Comparison of ENCODE assay signal across 8 cellular contexts in the genomic region with DNA sequence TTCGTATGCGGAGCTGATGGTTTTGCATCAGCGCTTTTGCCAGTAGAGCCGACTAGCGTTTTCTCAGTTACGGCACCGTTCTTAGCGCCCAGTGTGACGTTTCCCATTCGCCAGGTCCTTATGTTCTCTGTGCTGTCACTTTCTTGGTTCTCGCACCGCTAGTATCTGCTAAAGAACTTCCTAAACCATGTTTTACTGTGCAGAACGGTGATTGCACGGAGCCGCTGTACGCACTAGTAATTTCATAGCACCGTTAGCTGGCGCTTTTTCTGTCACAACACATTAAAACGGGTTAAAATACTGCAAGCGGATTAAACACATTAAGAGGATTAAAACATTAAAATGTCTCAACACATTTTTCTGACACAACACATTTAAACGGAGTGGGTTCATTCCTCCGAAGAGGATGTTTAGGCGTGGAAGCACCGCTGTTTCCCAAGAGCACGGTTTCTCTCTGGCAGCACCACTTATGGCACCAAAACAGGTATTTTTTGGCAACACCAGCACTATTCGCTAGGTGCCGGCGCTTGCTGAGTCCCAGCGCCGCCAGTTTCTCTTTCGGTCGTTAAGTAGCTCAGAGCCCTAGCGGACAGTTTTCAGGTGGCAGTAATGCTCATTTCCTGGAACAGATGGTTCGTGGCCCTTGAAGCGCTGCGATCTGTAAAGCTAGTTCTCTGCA. TPM values are rescaled to one million over a fixed set of nuclear protein-coding genes. Genes with fewer than 3 reads are reported as not detected.
DNase-seq lines count a peak whose midpoint lies in the region; ATAC-seq and TF ChIP-seq lines count a peak whose summit lies in the region.

No MANE protein-coding gene starts in this region.

- ATAC-seq in GM21515 (IDR thresholded peaks at IDR 0.05; ENCODE audit: unreplicated experiment): peak; percentile 72

- H3K9me3 ChIP-seq in HUES6 (ENCODE audit: control insufficient read depth, insufficient read depth, low read depth, low read length) (no peaks in the 10 kb centered on the region), OCI-LY1 (ENCODE audit: low read length) (no peaks in the 10 kb centered on the region), fibroblast of lung (ENCODE audit: control insufficient read depth, insufficient read depth, low read depth, low read length) (no peaks in the 10 kb centered on the region), ovary (no peaks in the 10 kb centered on the region)

- peaks cover 37% of the 10 kb centered on the region for H3K4me1 ChIP-seq in HUES6 (ENCODE audit: control insufficient read depth, insufficient read depth, low read length)
- H3K4me1 ChIP-seq in OCI-LY1 (ENCODE audit: insufficient read depth, low read length, severe bottlenecking): peaks cover 24% of the 10 kb centered on the region
- peaks cover 4% of the 10 kb centered on the region for H3K4me1 ChIP-seq in fibroblast of lung (ENCODE audit: control insufficient read depth, extremely low read depth, insufficient read depth, low read length)
- H3K4me1 ChIP-seq in ovary (ENCODE audit: insufficient read depth): peaks cover 4% of the 10 kb centered on the region

- H3K4me2 ChIP-seq in OCI-LY1 (ENCODE audit: low read length) (peak overlapping the region; percentile 78), fibroblast of lung (ENCODE audit: extremely low read depth, insufficient read depth, low read length) (peak overlapping the region; percentile 79)

- intact Hi-C loops in ovary (cut with DNase I): no loop called here

- DNase-seq in DMS153 (lab: John Stamatoyannopoulos, UW): peak; percentile 95
- DNase-seq in activated T-cell treated with anti-CD3 and anti-CD28 coated beads, Interleukin-2, amount 50 U/mL, for 1 hour: peak; percentile 76
- DNase-seq in fibroblast of lung (ENCODE audit: low read depth in 2 of 2): peak; percentile 91 to 92
- peak in 3 of 5 donors; percentile 32 to 46 (median 44) for DNase-seq in ovary
- peak; percentile 79 for DNase-seq in ureter (ENCODE audit: low spot score)

- TF ChIP-seq EP300 in ovary (IDR thresholded peaks at IDR 0.05): no peak

- H3K79me2 ChIP-seq in OCI-LY1 (ENCODE audit: insufficient read depth, low read length) (no peaks in the 10 kb centered on the region), fibroblast of lung (ENCODE audit: control insufficient read depth, insufficient read depth, low read length) (no peaks in the 10 kb centered on the region)

- H3K9ac ChIP-seq in HUES6 (ENCODE audit: low read length) (no peak overlapping the region), OCI-LY1 (ENCODE audit: low read length) (peak overlapping the region; percentile 59), fibroblast of lung (ENCODE audit: insufficient read depth, low read length) (no peak overlapping the region)

- H2AFZ ChIP-seq in OCI-LY1 (ENCODE audit: low read length) (no peak overlapping the region), fibroblast of lung (ENCODE audit: low read length) (peak overlapping the region; percentile 32)

- H3K9me2 ChIP-seq in OCI-LY1 (ENCODE audit: low read depth, low read length): no peaks in the 10 kb centered on the region

- H4K20me1 ChIP-seq in OCI-LY1 (ENCODE audit: insufficient read depth, low read length) (no peaks in the 10 kb centered on the region), fibroblast of lung (ENCODE audit: control insufficient read depth, extremely low read depth, insufficient read depth, low read length) (no peaks in the 10 kb centered on the region)

- no peak for TF ChIP-seq POLR2A in ovary (IDR thresholded peaks at IDR 0.05)

- WGBS in ovary, 3 donors: 23 to 25% (median 25%) methylated on average over 36 of the region's 36 CpGs

- peak; percentile 54 for TF ChIP-seq CTCF in OCI-LY1 (IDR thresholded peaks at IDR 0.05; ENCODE audit: low read length)
- TF ChIP-seq CTCF in fibroblast of lung (conservative IDR thresholded peaks at IDR 0.05 in 1 of 2, IDR thresholded peaks at IDR 0.05 in 1 of 2; ENCODE audit: low read depth in 1 of 2, low read length in 2 of 2): peak; percentile 11 to 55
- peak in 1 of 3 donors; percentile 39 for TF ChIP-seq CTCF in ovary (IDR thresholded peaks at IDR 0.05)

- H3K27ac ChIP-seq in HUES6 (ENCODE audit: low read depth, low read length): no peak overlapping the region
- peak overlapping the region; percentile 75 for H3K27ac ChIP-seq in OCI-LY1 (ENCODE audit: low read depth, low read length, poor library complexity, severe bottlenecking)
- H3K27ac ChIP-seq in fibroblast of lung (ENCODE audit: insufficient read depth, low read length): peak overlapping the region; percentile 30
- H3K27ac ChIP-seq in ovary: no peak overlapping the region

- peaks cover 85% of the 10 kb centered on the region for H3K27me3 ChIP-seq in HUES6 (ENCODE audit: control insufficient read depth, insufficient read depth, low read length)
- no peaks in the 10 kb centered on the region for H3K27me3 ChIP-seq in OCI-LY1 (ENCODE audit: insufficient read depth, low read length)
- no peaks in the 10 kb centered on the region for H3K27me3 ChIP-seq in fibroblast of lung (ENCODE audit: control insufficient read depth, insufficient read depth, low read length)
- H3K27me3 ChIP-seq in ovary: no peaks in the 10 kb centered on the region

- H3K4me3 ChIP-seq in HUES6 (ENCODE audit: low read depth, low read length) (peak overlapping the region; percentile 62), OCI-LY1 (ENCODE audit: low read depth, low read length, poor library complexity, severe bottlenecking) (peak overlapping the region; percentile 70), fibroblast of lung (replicated peaks in 1 of 4; ENCODE audit: control extremely low read depth in 1 of 4, insufficient read depth in 1 of 4, low read depth in 3 of 4, low read length in 4 of 4) (peak overlapping the region; percentile 3 to 80 (median 30)), ovary (peak overlapping the region; percentile 26)

- H3K36me3 ChIP-seq in HUES6 (ENCODE audit: control insufficient read depth, insufficient read depth, low read length) (no peaks in the 10 kb centered on the region), OCI-LY1 (ENCODE audit: insufficient read depth, low read length) (no peaks in the 10 kb centered on the region), fibroblast of lung (ENCODE audit: control insufficient read depth, insufficient read depth, low read length) (no peaks in the 10 kb centered on the region), ovary (no peaks in the 10 kb centered on the region)

- no peaks in the 10 kb centered on the region for H3F3A ChIP-seq in OCI-LY1 (ENCODE audit: insufficient read depth, low read length)

RNA-seq across cellular contexts. Expression of gene ANXA2R, which starts 20.4 kb away (rescaled TPM):
- total RNA-seq in fibroblast of lung (1.8 and 3.1 TPM in 2 replicates), ovary (1 to 10 TPM; 1.1 to 2.7 (median 1.7) TPM), ureter (4.4 TPM)
- polyA plus RNA-seq in fibroblast of lung (0.61 and 1.4 TPM in 2 replicates), ovary (1 to 10 TPM; 1.2 to 1.6 TPM)
- 0.69 and 2.1 TPM in 2 replicates for polyA plus RNA-seq in fibroblast of lung (2012)
- 2.2 and 2.3 TPM in 2 replicates for polyA minus RNA-seq in fibroblast of lung (ENCODE audit: low replicate concordance)

Comparison
In these comparisons a context has a peak if more than half of its experiments do, and no peak if none do; other contexts are left out.
1. DNase-seq: peak in every context shown above with its lines; median percentile 95 in DMS153; 92 in fibroblast of lung; 79 in ureter; 76 in activated T-cell treated with anti-CD3 and anti-CD28 coated beads, Interleukin-2, amount 50 U/mL, for 1 hour; 44 in ovary.
2. H3K27ac ChIP-seq: peak in OCI-LY1 (single experiment) and fibroblast of lung (single experiment); none in HUES6 (single experiment) and ovary (0 of 2).
3. Peak in every context shown above with its lines, with median percentiles within 50 percentile points of each other: H3K4me3 ChIP-seq.